In the genomic region with DNA sequence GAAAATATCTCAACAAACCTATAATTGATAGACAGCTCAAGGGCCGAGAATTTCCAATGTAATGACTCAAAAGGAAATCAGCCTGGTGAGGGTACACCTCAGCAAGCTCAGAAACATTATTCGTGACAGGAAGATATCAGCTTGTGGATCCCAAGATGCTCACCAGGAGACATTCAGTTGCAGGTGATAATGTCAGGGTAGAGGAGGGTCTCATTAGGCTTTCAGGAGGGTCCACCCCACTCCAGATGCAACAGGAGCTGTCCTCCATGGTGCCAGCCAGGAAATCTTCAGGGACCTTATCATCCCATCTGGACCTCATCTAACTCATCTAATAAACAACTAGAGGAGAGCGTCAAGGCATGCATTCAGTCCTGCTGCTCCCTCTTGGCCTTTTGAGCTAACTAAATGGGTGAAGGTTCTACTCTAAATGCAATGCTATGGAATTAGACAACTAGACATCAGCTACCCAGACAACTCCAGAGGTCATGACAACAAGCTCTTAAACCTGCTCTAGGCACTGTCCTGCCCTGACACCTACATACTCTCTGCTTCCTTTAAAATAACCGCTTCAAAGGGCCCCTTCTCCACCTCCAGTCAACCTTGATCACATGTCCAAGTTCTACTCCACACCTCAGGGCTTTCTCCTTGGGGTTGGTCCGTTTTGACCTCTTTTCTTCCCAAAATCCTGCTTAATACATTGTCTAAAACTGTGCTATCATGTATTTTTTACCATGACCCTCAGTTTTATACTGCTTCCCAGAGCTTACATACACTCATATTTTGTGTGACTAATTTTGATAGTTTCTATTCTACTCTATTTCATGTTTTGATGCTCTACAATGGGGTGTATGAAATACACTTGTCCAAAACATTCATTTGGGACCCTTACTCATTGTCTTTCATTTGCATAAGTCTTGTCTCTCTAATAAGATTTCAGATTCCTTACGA, we compare ENCODE assay signal across 26 cellular contexts. TPM values are rescaled to one million over a fixed set of nuclear protein-coding genes. Genes with fewer than 3 reads are reported as not detected.
DNase-seq lines count a peak whose midpoint lies in the region; ATAC-seq and TF ChIP-seq lines count a peak whose summit lies in the region.
"Had no signal": no experiment of that assay in that cellular context is flagged by ENCODE, and none has a peak within 500 bp of the region (broad histone marks: within the 10 kb centered on the region; RNA-seq: fewer than 3 reads in every experiment).

No MANE protein-coding gene starts in this region.

- no peaks in the 10 kb centered on the region for H3K4me1 ChIP-seq in Peyer's patch
- H3K4me1 ChIP-seq: foreskin keratinocyte, pancreas had no signal

- DNase-seq in T-helper 1 cell = no peak
- no peak for DNase-seq in Peyer's patch
- DNase-seq in activated naive CD8-positive, alpha-beta T cell treated with anti-CD3 and anti-CD28 coated beads for 36 hours = no peak
- DNase-seq in naive thymus-derived CD8-positive, alpha-beta T cell = no peak
- DNase-seq in nucleus accumbens (lab: John Stamatoyannopoulos, UW) = no peak
- DNase-seq in GF-D8 (lab: John Stamatoyannopoulos, UW) = no peak
- DNase-seq in DMS153 treated with DMSO at 0.1 percent for 48 hours (lab: John Stamatoyannopoulos, UW; ENCODE audit: unreplicated experiment) = no peak
- DNase-seq: AML-193, Calu3, cortex of kidney, foreskin keratinocyte, NCI-H1092, NCI-H2081 treated with DMSO at 0.1 percent for 48 hours, NCI-H524, pancreas, right lobe of liver, trophoblast cell had no signal

- POLR2A ChIA-PET in naive thymus-derived CD8-positive, alpha-beta T cell (lab: Charles Lee) = interaction anchor here (0.6 to 10.6 kb wide), 14 partner anchors 10 to 319 kb away, joined by 3 to 323 read pairs (median 8); a partner anchor contains a TSS

- peaks cover 14% of the 10 kb centered on the region for H3K9me3 Mint-ChIP-seq in T-helper 1 cell treated with Interleukin-12 subunit alpha and Interleukin-12 subunit beta and Interleukin-4 antibody, amounts not matched to agents 30 μg/mL and 1 μg/mL, for 36 hours
- H3K9me3 Mint-ChIP-seq in activated naive CD8-positive, alpha-beta T cell treated with anti-CD3 and anti-CD28 coated beads for 36 hours = peaks cover 16% of the 10 kb centered on the region
- H3K9me3 Mint-ChIP-seq in naive thymus-derived CD8-positive, alpha-beta T cell = peaks cover 4 to 11% (median 10%) of the 10 kb centered on the region in 9 donors

- H3K9me3 ChIP-seq in Peyer's patch = no peaks in the 10 kb centered on the region
- H3K9me3 ChIP-seq: pancreas, right lobe of liver had no signal

- no peaks in the 10 kb centered on the region for H3K27me3 Mint-ChIP-seq in T-helper 1 cell treated with Interleukin-12 subunit alpha and Interleukin-12 subunit beta and Interleukin-4 antibody, amounts not matched to agents 30 μg/mL and 1 μg/mL, for 36 hours (ENCODE audit: low read depth)
- no peaks in the 10 kb centered on the region for H3K27me3 Mint-ChIP-seq in activated naive CD8-positive, alpha-beta T cell treated with anti-CD3 and anti-CD28 coated beads for 36 hours
- H3K27me3 Mint-ChIP-seq in naive thymus-derived CD8-positive, alpha-beta T cell = no peaks in the 10 kb centered on the region

- H3K4me1 Mint-ChIP-seq in T-helper 1 cell treated with Interleukin-12 subunit alpha and Interleukin-12 subunit beta and Interleukin-4 antibody, amounts not matched to agents 30 μg/mL and 1 μg/mL, for 36 hours (ENCODE audit: low read depth) = peaks cover 73% of the 10 kb centered on the region
- peaks cover 69% of the 10 kb centered on the region for H3K4me1 Mint-ChIP-seq in activated naive CD8-positive, alpha-beta T cell treated with anti-CD3 and anti-CD28 coated beads for 36 hours
- peaks cover 44 to 72% (median 71%) of the 10 kb centered on the region in 4 donors for H3K4me1 Mint-ChIP-seq in naive thymus-derived CD8-positive, alpha-beta T cell

- H3K4me3 ChIP-seq in Peyer's patch = no peak overlapping the region
- H3K4me3 ChIP-seq: hepatocyte, pancreas, right lobe of liver had no signal

- H3K36me3 Mint-ChIP-seq in T-helper 1 cell treated with Interleukin-12 subunit alpha and Interleukin-12 subunit beta and Interleukin-4 antibody, amounts not matched to agents 30 μg/mL and 1 μg/mL, for 36 hours (ENCODE audit: low read depth) = peaks cover 30% of the 10 kb centered on the region
- peaks cover 32% of the 10 kb centered on the region for H3K36me3 Mint-ChIP-seq in activated naive CD8-positive, alpha-beta T cell treated with anti-CD3 and anti-CD28 coated beads for 36 hours
- peaks cover 3 to 19% (median 12%) of the 10 kb centered on the region in 3 donors for H3K36me3 Mint-ChIP-seq in naive thymus-derived CD8-positive, alpha-beta T cell
- H3K36me3 Mint-ChIP-seq: stimulated activated memory B cell treated with anti-CD40 and anti-IgM and Interleukin-4, amounts not matched to agents 10 μg/mL and 1 μg/mL and 100 μg/mL, for 72 hours had no signal

- peak overlapping the region in 3 of 4 donors; percentile 23 to 68 (median 44) for H3K27ac ChIP-seq in Peyer's patch
- H3K27ac ChIP-seq: 22Rv1, foreskin keratinocyte, hepatocyte, pancreas, right lobe of liver had no signal

- H3K27me3 ChIP-seq in Peyer's patch = no peaks in the 10 kb centered on the region
- H3K27me3 ChIP-seq: foreskin keratinocyte, right lobe of liver had no signal

- no peaks in the 10 kb centered on the region for H3K36me3 ChIP-seq in Peyer's patch
- H3K36me3 ChIP-seq: pancreas, right lobe of liver had no signal

- TF ChIP-seq POLR2A in Peyer's patch (IDR thresholded peaks at IDR 0.05) = no peak

- ATAC-seq in naive thymus-derived CD8-positive, alpha-beta T cell = peak; percentile 9 to 31
- ATAC-seq: foreskin keratinocyte; pancreas; right lobe of liver; stimulated activated memory B cell treated with anti-CD40 and anti-IgM and Interleukin-4, amounts not matched to agents 10 μg/mL and 1 μg/mL and 100 μg/mL, for 72 hours had no signal

- peak overlapping the region; percentile 56 for H3K4me3 Mint-ChIP-seq in T-helper 1 cell treated with Interleukin-12 subunit alpha and Interleukin-12 subunit beta and Interleukin-4 antibody, amounts not matched to agents 30 μg/mL and 1 μg/mL, for 36 hours
- peak overlapping the region; percentile 50 for H3K4me3 Mint-ChIP-seq in activated naive CD8-positive, alpha-beta T cell treated with anti-CD3 and anti-CD28 coated beads for 36 hours
- H3K4me3 Mint-ChIP-seq in naive thymus-derived CD8-positive, alpha-beta T cell = peak overlapping the region in 9 of 10 donors; percentile 28 to 88 (median 58)
- H3K4me3 Mint-ChIP-seq: stimulated activated memory B cell treated with anti-CD40 and anti-IgM and Interleukin-4, amounts not matched to agents 10 μg/mL and 1 μg/mL and 100 μg/mL, for 72 hours had no signal

- no peak for TF ChIP-seq CTCF in Peyer's patch (IDR thresholded peaks at IDR 0.05)

- peak overlapping the region; percentile 94 for H3K27ac Mint-ChIP-seq in T-helper 1 cell treated with Interleukin-12 subunit alpha and Interleukin-12 subunit beta and Interleukin-4 antibody, amounts not matched to agents 30 μg/mL and 1 μg/mL, for 36 hours
- H3K27ac Mint-ChIP-seq in activated naive CD8-positive, alpha-beta T cell treated with anti-CD3 and anti-CD28 coated beads for 36 hours = peak overlapping the region; percentile 96
- H3K27ac Mint-ChIP-seq in naive thymus-derived CD8-positive, alpha-beta T cell = peak overlapping the region; percentile 53 to 100 (median 93)
- H3K27ac Mint-ChIP-seq: stimulated activated memory B cell treated with anti-CD40 and anti-IgM and Interleukin-4, amounts not matched to agents 10 μg/mL and 1 μg/mL and 100 μg/mL, for 72 hours had no signal

RNA-seq across cellular contexts. Expression of a gene that starts 4.2 kb away (rescaled TPM):
- 10 to 100 TPM; 11.9 to 47.0 (median 24.4) TPM for total RNA-seq in Peyer's patch
- total RNA-seq in activated naive CD8-positive, alpha-beta T cell treated with anti-CD3 and anti-CD28 coated beads for 36 hours = 10 to 100 TPM; 47.1 to 48.2 TPM
- 100 to 1,000 TPM; 342 to 364 TPM for total RNA-seq in naive thymus-derived CD8-positive, alpha-beta T cell
- 100 to 1,000 TPM; 320 to 506 (median 401) TPM for polyA plus RNA-seq in naive thymus-derived CD8-positive, alpha-beta T cell
- total RNA-seq: Calu3, foreskin keratinocyte, G401, LHCN-M2, myocyte had no signal
- polyA plus RNA-seq: foreskin keratinocyte, keratinocyte had no signal

RNA-seq across cellular contexts. Expression of a gene that starts 16.6 kb away (rescaled TPM):
- total RNA-seq in Peyer's patch = 1 to 10 TPM; 1.8 to 7.4 (median 3.6) TPM
- total RNA-seq in activated naive CD8-positive, alpha-beta T cell treated with anti-CD3 and anti-CD28 coated beads for 36 hours = 1 to 10 TPM; 6.1 to 6.2 TPM
- 100 to 1,000 TPM; 119 TPM for total RNA-seq in naive thymus-derived CD8-positive, alpha-beta T cell
- polyA plus RNA-seq in naive thymus-derived CD8-positive, alpha-beta T cell = 10 to 100 TPM; 48.0 to 87.4 (median 67.1) TPM
- total RNA-seq: Calu3, foreskin keratinocyte, G401, H4, hepatocyte, LHCN-M2, myocyte had no signal
- polyA plus RNA-seq: foreskin keratinocyte, keratinocyte had no signal

RNA-seq across cellular contexts. Expression of a gene that starts 47.6 kb away (rescaled TPM):
- total RNA-seq in Peyer's patch = 10 to 100 TPM in 1 of 4 donors, 1 to 10 TPM in 3; 4.8 to 17.3 (median 9.1) TPM
- total RNA-seq in activated naive CD8-positive, alpha-beta T cell treated with anti-CD3 and anti-CD28 coated beads for 36 hours = 10 to 100 TPM; 40.7 to 41.2 TPM
- 100 to 1,000 TPM; 231 to 238 TPM for total RNA-seq in naive thymus-derived CD8-positive, alpha-beta T cell
- polyA plus RNA-seq in naive thymus-derived CD8-positive, alpha-beta T cell = 100 to 1,000 TPM in 1 of 3 donors, 10 to 100 TPM in 2; 89.3 to 102 (median 93.8) TPM
- total RNA-seq: G401 had no signal

Comparison
In these comparisons a context has a peak if more than half of its experiments do, and no peak if none do; other contexts are left out.
1. RNA of a gene that starts 4.2 kb away (total RNA-seq): 342 to 364 TPM in naive thymus-derived CD8-positive, alpha-beta T cell; 47.1 to 48.2 TPM in activated naive CD8-positive, alpha-beta T cell treated with anti-CD3 and anti-CD28 coated beads for 36 hours and 11.9 to 47.0 TPM in Peyer's patch; every median in the first group is over 4 times any median in the second.
2. RNA of a gene that starts 16.6 kb away (total RNA-seq): 119 TPM in naive thymus-derived CD8-positive, alpha-beta T cell; 6.1 to 6.2 TPM in activated naive CD8-positive, alpha-beta T cell treated with anti-CD3 and anti-CD28 coated beads for 36 hours and 1.8 to 7.4 TPM in Peyer's patch; every median in the first group is over 10 times any median in the second.
3. RNA of a gene that starts 47.6 kb away (total RNA-seq): 231 to 238 TPM in naive thymus-derived CD8-positive, alpha-beta T cell; 40.7 to 41.2 TPM in activated naive CD8-positive, alpha-beta T cell treated with anti-CD3 and anti-CD28 coated beads for 36 hours and 4.8 to 17.3 TPM in Peyer's patch; every median in the first group is over 4 times any median in the second.
4. Peak in every context shown above with its lines, with median percentiles within 50 percentile points of each other: H3K27ac Mint-ChIP-seq and H3K4me3 Mint-ChIP-seq.